In genomic region chr10:49177391-49178355, GRCh38 we compare ENCODE assay signal across 10 cellular contexts. TPM values are rescaled to one million over a fixed set of nuclear protein-coding genes. Genes with fewer than 3 reads are reported as not detected.
DNase-seq lines count a peak whose midpoint lies in the region; ATAC-seq, FAIRE-seq and TF ChIP-seq lines count a peak whose summit lies in the region.
"Had no signal": no experiment of that assay in that cellular context is flagged by ENCODE, and none has a peak within 500 bp of the region (broad histone marks: within the 10 kb centered on the region; RNA-seq: fewer than 3 reads in every experiment).

No MANE protein-coding gene starts in this region.

- ATAC-seq in HG02885 (IDR thresholded peaks at IDR 0.05; ENCODE audit: poor library complexity, unreplicated experiment) (peak; percentile 88), lower lobe of right lung (peak; percentile 79 to 85)

- no peak for TF ChIP-seq CTCF in bronchial epithelial cell (IDR thresholded peaks at IDR 0.05; ENCODE audit: insufficient read depth, low read length, severe bottlenecking)
- no peak for TF ChIP-seq CTCF in lower lobe of right lung (IDR thresholded peaks at IDR 0.05)
- TF ChIP-seq CTCF in stomach (IDR thresholded peaks at IDR 0.05), result no peak

- no peak for FAIRE-seq in bronchial epithelial cell (lab: Jason Lieb, UNC)
- FAIRE-seq: A204.1, colon had no signal

- WGBS in stomach, 5 donors, result 39 to 52% (median 48%) methylated on average over 9 of the region's 9 CpGs

- H3K27me3 ChIP-seq in bronchial epithelial cell (ENCODE audit: control insufficient read depth, insufficient read depth, low read length) (no peaks in the 10 kb centered on the region), lower lobe of right lung (ENCODE audit: low read depth) (no peaks in the 10 kb centered on the region), stomach (no peaks in the 10 kb centered on the region)

- H3K36me3 ChIP-seq in bronchial epithelial cell (ENCODE audit: control insufficient read depth, insufficient read depth, low read length) (no peaks in the 10 kb centered on the region), lower lobe of right lung (no peaks in the 10 kb centered on the region), stomach (no peaks in the 10 kb centered on the region)

- no peak overlapping the region for H3K4me3 ChIP-seq in bronchial epithelial cell (ENCODE audit: low read depth, low read length)
- H3K4me3 ChIP-seq in lower lobe of right lung, result no peak overlapping the region
- H3K4me3 ChIP-seq in stomach, result no peak overlapping the region

- H3K9me3 ChIP-seq in lower lobe of right lung (no peaks in the 10 kb centered on the region), stomach (no peaks in the 10 kb centered on the region)

- H3K4me1 ChIP-seq in lower lobe of right lung (peaks cover 42% of the 10 kb centered on the region), stomach (peaks cover 0 to 30% (median 7%) of the 10 kb centered on the region in 4 donors)

- TF ChIP-seq POLR2A in stomach (IDR thresholded peaks at IDR 0.05), result no peak

- intact Hi-C loops in lower lobe of right lung (cut with DNase I), result no loop called here
- intact Hi-C loops in stomach (cut with DNase I; ENCODE audit: low total_unique reads), result no loop called here

- DNase-seq in NOMO-1 treated with DMSO at 0.1 percent for 48 hours (lab: John Stamatoyannopoulos, UW; ENCODE audit: unreplicated experiment), result peak; percentile 58
- DNase-seq in NOMO-1 treated with dmso at 0.1 percent for 144 hours (lab: John Stamatoyannopoulos, UW; ENCODE audit: unreplicated experiment), result no peak
- peak; percentile 57 to 59 for DNase-seq in SW 1271 (lab: John Stamatoyannopoulos, UW)
- DNase-seq in bronchial epithelial cell (ENCODE audit: low read depth), result peak; percentile 81
- DNase-seq in lower lobe of right lung, result no peak
- no peak for DNase-seq in stomach
- DNase-seq in cortex of kidney (lab: John Stamatoyannopoulos, UW), result no peak

- H3K27ac ChIP-seq in lower lobe of right lung (peak overlapping the region; percentile 37), stomach (peak overlapping the region in 4 of 5 donors; percentile 19 to 69 (median 40))

- no peak for TF ChIP-seq EP300 in stomach (IDR thresholded peaks at IDR 0.05)

RNA-seq across cellular contexts. Expression of gene TMEM273, which starts 10.5 kb away (rescaled TPM):
- total RNA-seq in bronchial epithelial cell (not detected in 2 replicates), lower lobe of right lung (48.5 TPM), stomach (10 to 100 TPM in 1 of 5 donors, 1 to 10 TPM in 3, under 1 TPM in 1; 0.89 to 72.9 (median 2.9) TPM)
- 1 to 10 TPM; 6.3 to 9.3 (median 6.5) TPM for polyA plus RNA-seq in stomach

RNA-seq across cellular contexts. Expression of gene FAM170B, which starts 43.9 kb away (rescaled TPM):
- total RNA-seq in bronchial epithelial cell (not detected in 2 replicates), lower lobe of right lung (not detected), stomach (not detected)
- not detected for polyA plus RNA-seq in stomach

Comparison
In these comparisons a context has a peak if more than half of its experiments do, and no peak if none do; other contexts are left out.
1. DNase-seq: peak in NOMO-1 treated with DMSO at 0.1 percent for 48 hours (single experiment), SW 1271 (2 of 2) and bronchial epithelial cell (single experiment); none in NOMO-1 treated with dmso at 0.1 percent for 144 hours (single experiment), lower lobe of right lung (single experiment), stomach (single experiment) and cortex of kidney (single experiment).